ENCODE assay signal across 8 cellular contexts in genomic region chr2:24049485-24050021, GRCh38. TPM values are rescaled to one million over a fixed set of nuclear protein-coding genes. Genes with fewer than 3 reads are reported as not detected.
DNase-seq lines count a peak whose midpoint lies in the region; ATAC-seq and TF ChIP-seq lines count a peak whose summit lies in the region.

TSS of gene FKBP1B (plus strand) at chr2:24049741. CDS start at chr2:24049850, 109 bp downstream.

- no peaks in the 10 kb centered on the region for H3K9me2 ChIP-seq in neural cell (ENCODE audit: insufficient read depth, low read length)

- no peak for TF ChIP-seq RAD21 in neural cell (conservative IDR thresholded peaks at IDR 0.05)

- no peaks in the 10 kb centered on the region for H3F3A ChIP-seq in neural cell (ENCODE audit: insufficient read depth, low read length, poor library complexity, severe bottlenecking)

- peak within 1 kb of the TSS; percentile 24 for H3K27ac ChIP-seq in neural cell (ENCODE audit: low read length)
- H3K27ac ChIP-seq in thoracic aorta, result peak within 1 kb of the TSS; percentile 58 to 61

- peak within 1 kb of the TSS; percentile 83 for H2AFZ ChIP-seq in neural cell (ENCODE audit: low read depth, low read length)

- TF ChIP-seq CTCF in fibroblast of pulmonary artery (IDR thresholded peaks at IDR 0.05; ENCODE audit: low read length, missing control alignments) (no peak), neural cell (IDR thresholded peaks at IDR 0.05; ENCODE audit: poor library complexity, severe bottlenecking) (no peak), thoracic aorta (IDR thresholded peaks at IDR 0.05) (no peak)

- peaks cover 9% of the 10 kb centered on the region for H3K79me2 ChIP-seq in neural cell (replicated peaks; ENCODE audit: insufficient read depth, low read length)

- no peak for ATAC-seq in thoracic aorta (ENCODE audit: insufficient number of reproducible peaks, low FRiP score, low read depth)
- no peak for ATAC-seq in HG03045 (IDR thresholded peaks at IDR 0.05; ENCODE audit: unreplicated experiment)

- peak within 1 kb of the TSS; percentile 70 for H3K4me3 ChIP-seq in fibroblast of pulmonary artery (replicated peaks; ENCODE audit: low read depth, low read length)
- H3K4me3 ChIP-seq in neural cell (ENCODE audit: low read length), result peak within 1 kb of the TSS; percentile 94
- H3K4me3 ChIP-seq in thoracic aorta, result peak within 1 kb of the TSS; percentile 95

- peak within 1 kb of the TSS; percentile 84 for H3K9ac ChIP-seq in neural cell (ENCODE audit: low read length)

- DNase-seq in SIG-M5 treated with dmso at 0.1 percent for 504 hours (lab: John Stamatoyannopoulos, UW; ENCODE audit: unreplicated experiment) (peak; percentile 41), SIG-M5 (lab: John Stamatoyannopoulos, UW) (no peak), NCI-H69 (lab: John Stamatoyannopoulos, UW) (peak; percentile 84), fibroblast of pulmonary artery (ENCODE audit: low read depth) (peak; percentile 47), thoracic aorta (ENCODE audit: low spot score) (no peak)
- peak; percentile 67 to 75 for DNase-seq in activated T-cell treated with anti-CD3 and anti-CD28 coated beads, Interleukin-2, amount 50 U/mL, for 48 hours

- H3K36me3 ChIP-seq in neural cell (ENCODE audit: insufficient read depth, low read length) (no peaks in the 10 kb centered on the region), thoracic aorta (no peaks in the 10 kb centered on the region)

- no peaks in the 10 kb centered on the region for H3K27me3 ChIP-seq in neural cell (ENCODE audit: insufficient read depth, low read depth, low read length)
- H3K27me3 ChIP-seq in thoracic aorta (replicated peaks; ENCODE audit: insufficient read depth), result no peaks in the 10 kb centered on the region

- H3K9me3 ChIP-seq in neural cell (ENCODE audit: low read length) (no peaks in the 10 kb centered on the region), thoracic aorta (no peaks in the 10 kb centered on the region)

- H4K20me1 ChIP-seq in neural cell (ENCODE audit: insufficient read depth), result no peaks in the 10 kb centered on the region

- no peak for TF ChIP-seq EP300 in neural cell (conservative IDR thresholded peaks at IDR 0.05; ENCODE audit: poor library complexity, severe bottlenecking)

- peaks cover 12 to 25% of the 10 kb centered on the region in 2 donors for H3K4me1 ChIP-seq in thoracic aorta (ENCODE audit: control insufficient read depth in 1 of 2, low read depth in 2 of 2)

- H3K4me2 ChIP-seq in neural cell (ENCODE audit: low read length), result peak within 1 kb of the TSS; percentile 79

TF ChIP-seq in neural cell, 6 proteins besides CTCF, POLR2A, EP300 and RAD21:
- TF ChIP-seq POLR2AphosphoS5 (IDR thresholded peaks at IDR 0.05) (peak; percentile 66), SMC3 (conservative IDR thresholded peaks at IDR 0.05; ENCODE audit: poor library complexity) (peak; percentile 6), TAF1 (IDR thresholded peaks at IDR 0.05; ENCODE audit: low read depth) (peak; percentile 41), REST (IDR thresholded peaks at IDR 0.05; ENCODE audit: borderline replicate concordance) (no peak), MXI1 (conservative IDR thresholded peaks at IDR 0.05; ENCODE audit: poor library complexity, severe bottlenecking) (peak; percentile 43), EZH2 (IDR thresholded peaks at IDR 0.05; ENCODE audit: borderline replicate concordance, insufficient read depth, low read length, poor library complexity, severe bottlenecking) (no peak)
TF ChIP-seq in neural cell: peak in this region for 4.

RNA-seq across cellular contexts. Expression of gene FKBP1B, which starts in this region (rescaled TPM):
- polyA plus RNA-seq in neural cell, result 154 and 183 TPM in 2 replicates
- polyA minus RNA-seq in neural cell, result 51.4 and 59.5 TPM in 2 replicates
- total RNA-seq in thoracic aorta, result 10 to 100 TPM in 1 of 2 donors, 1 to 10 TPM in 1; 7.3 to 12.5 TPM

Comparison
In these comparisons a context has a peak if more than half of its experiments do, and no peak if none do; other contexts are left out.
1. DNase-seq: peak in SIG-M5 treated with dmso at 0.1 percent for 504 hours (single experiment), NCI-H69 (single experiment), activated T-cell treated with anti-CD3 and anti-CD28 coated beads, Interleukin-2, amount 50 U/mL, for 48 hours (2 of 2) and fibroblast of pulmonary artery (single experiment); none in SIG-M5 (single experiment) and thoracic aorta (single experiment).
2. Peak in every context shown above with its lines, with median percentiles within 50 percentile points of each other: H3K4me3 ChIP-seq.